In genomic region chr12:117052386-117053049, GRCh38 we compare ENCODE assay signal across 16 cellular contexts. TPM values are rescaled to one million over a fixed set of nuclear protein-coding genes. Genes with fewer than 3 reads are reported as not detected.
A peak's percentile ranks its signal among the peaks of the same experiment; 100 is the strongest.
DNase-seq lines count a peak whose midpoint lies in the region; ATAC-seq and TF ChIP-seq lines count a peak whose summit lies in the region.
"Had no signal": no experiment of that assay in that cellular context is flagged by ENCODE, and none has a peak within 500 bp of the region (broad histone marks: within the 10 kb centered on the region; RNA-seq: fewer than 3 reads in every experiment).

No MANE protein-coding gene starts in this region.

- POLR2A ChIA-PET in activated B cell treated with CpG ODN at 0.5 μM for 24 hours (lab: Charles Lee) = interaction anchor here (0.6 kb wide), 2 partner anchors 270 to 892 kb away, joined by 3 read pairs; no protein-coding TSS in a partner anchor

- H3K4me3 Mint-ChIP-seq in activated B cell treated with CpG ODN at 0.5 μM for 24 hours = no peak overlapping the region
- H3K4me3 Mint-ChIP-seq in natural killer cell = peak overlapping the region; percentile 65
- H3K4me3 Mint-ChIP-seq: activated naive CD8-positive, alpha-beta T cell treated with anti-CD3 and anti-CD28 coated beads, Interleukin-2, amount 10 ng/mL, durations not matched to agents 7 days and 5 days; T-helper 1 cell treated with Interleukin-12 subunit alpha and Interleukin-12 subunit beta and Interleukin-4 antibody, amounts not matched to agents 30 μg/mL and 1 μg/mL, for 36 hours had no signal

- peak; percentile 29 for DNase-seq in DMS79 treated with DMSO at 0.1 percent for 48 hours (lab: John Stamatoyannopoulos, UW)
- DNase-seq in DMS79 (lab: John Stamatoyannopoulos, UW) = no peak
- DNase-seq in activated B cell treated with CpG ODN at 0.5 μM for 24 hours = no peak
- DNase-seq in natural killer cell = no peak
- DNase-seq in AG08396 (ENCODE audit: low spot score) = no peak
- no peak for DNase-seq in inferior parietal cortex (ENCODE audit: extremely low spot score)
- no peak for DNase-seq in stimulated activated CD4-positive, alpha-beta T cell treated with anti-CD3 and anti-CD28 coated beads, Interleukin-4, amount 100 ng/mL, for 4 hours
- DNase-seq: 8988T; activated CD8-positive, alpha-beta memory T cell treated with anti-CD3 and anti-CD28 coated beads for 24 hours; activated naive CD8-positive, alpha-beta T cell treated with anti-CD3 and anti-CD28 coated beads, Interleukin-2, amount 10 ng/mL, durations not matched to agents 7 days and 5 days; DMS53; gastrocnemius medialis; GM23248; lower lobe of right lung had no signal

- H3K9me3 Mint-ChIP-seq in activated B cell treated with CpG ODN at 0.5 μM for 24 hours (no peaks in the 10 kb centered on the region), natural killer cell (no peaks in the 10 kb centered on the region)
- H3K9me3 Mint-ChIP-seq: activated naive CD8-positive, alpha-beta T cell treated with anti-CD3 and anti-CD28 coated beads, Interleukin-2, amount 10 ng/mL, durations not matched to agents 7 days and 5 days; T-helper 1 cell treated with Interleukin-12 subunit alpha and Interleukin-12 subunit beta and Interleukin-4 antibody, amounts not matched to agents 30 μg/mL and 1 μg/mL, for 36 hours had no signal

- TF ChIP-seq CTCF in activated B cell treated with CpG ODN at 0.5 μM for 24 hours (IDR thresholded peaks at IDR 0.05) (no peak), natural killer cell (IDR thresholded peaks at IDR 0.05) (no peak)

- CTCF ChIA-PET in activated B cell treated with CpG ODN at 0.5 μM for 24 hours (lab: Charles Lee) = no interaction called here

- ATAC-seq in HG03442 (IDR thresholded peaks at IDR 0.05; ENCODE audit: unreplicated experiment) (peak; percentile 51), activated B cell treated with CpG ODN at 0.5 μM for 24 hours (ENCODE audit: low read depth) (no peak), natural killer cell (no peak)
- ATAC-seq: gastrocnemius medialis, lower lobe of right lung had no signal

- H3K27ac Mint-ChIP-seq in activated B cell treated with CpG ODN at 0.5 μM for 24 hours (peak overlapping the region; percentile 32), natural killer cell (peak overlapping the region in 1 of 2 donors; percentile 25)
- H3K27ac Mint-ChIP-seq: T-helper 1 cell treated with Interleukin-12 subunit alpha and Interleukin-12 subunit beta and Interleukin-4 antibody, amounts not matched to agents 30 μg/mL and 1 μg/mL, for 36 hours had no signal

- peaks cover 19% of the 10 kb centered on the region for H3K4me1 Mint-ChIP-seq in activated B cell treated with CpG ODN at 0.5 μM for 24 hours
- peaks cover 38 to 51% of the 10 kb centered on the region in 2 donors for H3K4me1 Mint-ChIP-seq in natural killer cell
- H3K4me1 Mint-ChIP-seq: activated naive CD8-positive, alpha-beta T cell treated with anti-CD3 and anti-CD28 coated beads, Interleukin-2, amount 10 ng/mL, durations not matched to agents 7 days and 5 days had no signal

- intact Hi-C loops in activated B cell treated with CpG ODN at 0.5 μM for 24 hours (cut with micrococcal nuclease) (no loop called here), natural killer cell (cut with micrococcal nuclease) (no loop called here)

- H3K36me3 Mint-ChIP-seq in activated B cell treated with CpG ODN at 0.5 μM for 24 hours (ENCODE audit: low read depth) = peaks cover 8% of the 10 kb centered on the region
- no peaks in the 10 kb centered on the region for H3K36me3 Mint-ChIP-seq in natural killer cell

- no peaks in the 10 kb centered on the region for H3K27me3 Mint-ChIP-seq in activated B cell treated with CpG ODN at 0.5 μM for 24 hours
- peaks cover 7 to 16% of the 10 kb centered on the region in 2 donors for H3K27me3 Mint-ChIP-seq in natural killer cell (ENCODE audit: low read depth in 2 of 2)
- H3K27me3 Mint-ChIP-seq: activated naive CD8-positive, alpha-beta T cell treated with anti-CD3 and anti-CD28 coated beads, Interleukin-2, amount 10 ng/mL, durations not matched to agents 7 days and 5 days had no signal

RNA-seq across cellular contexts. Expression of gene TESC, which starts 46.7 kb away (rescaled TPM):
- total RNA-seq in activated B cell treated with CpG ODN at 0.5 μM for 24 hours (32.9 and 34.4 TPM in 2 replicates), natural killer cell (10 to 100 TPM; 21.7 to 30.8 (median 26.2) TPM)
- total RNA-seq: GM23248 had no signal
